Comparison of ENCODE assay signal across 1 cellular context in the genomic region with DNA sequence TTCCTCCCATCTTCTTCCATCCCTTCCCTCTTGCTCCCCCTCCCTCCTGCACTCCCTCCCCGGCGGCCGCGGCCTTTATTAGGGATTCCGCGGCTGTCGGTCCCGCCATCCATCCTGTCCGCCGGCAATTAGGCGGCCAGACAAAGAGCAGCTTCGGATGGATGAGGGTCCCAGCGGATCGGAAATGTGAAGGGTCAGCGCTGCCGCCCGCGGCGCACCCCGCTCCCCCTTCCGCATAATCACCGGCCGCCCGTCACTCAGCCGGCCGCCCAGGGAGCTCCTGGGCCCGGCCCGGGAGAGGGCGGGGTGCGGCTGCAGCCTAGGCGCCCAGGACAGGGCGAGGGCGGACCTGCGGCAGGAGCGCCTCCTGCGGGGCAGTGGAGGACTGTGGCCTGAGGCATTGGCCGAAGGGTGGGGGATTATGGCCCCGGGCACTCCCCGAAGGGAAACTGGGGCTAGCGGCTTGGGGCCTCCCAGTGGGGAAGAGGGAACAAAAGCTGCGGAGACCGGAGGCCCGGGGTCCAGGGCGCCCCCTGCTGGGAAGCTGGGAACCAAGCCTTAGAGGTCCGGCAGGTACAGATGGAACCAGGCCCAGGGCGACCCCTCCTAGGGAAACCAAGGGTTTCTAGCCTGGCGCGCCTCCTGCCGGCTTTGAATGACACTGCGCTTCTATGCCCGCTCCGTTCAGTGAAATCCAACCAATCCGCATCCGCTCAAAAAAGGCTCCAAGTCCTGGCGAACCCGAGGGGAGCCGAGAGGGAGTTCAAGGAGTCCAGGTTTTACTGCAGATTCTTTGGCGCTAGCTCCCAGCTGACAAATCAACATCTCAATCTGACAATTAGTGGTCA.
A peak's percentile ranks its signal among the peaks of the same experiment; 100 is the strongest.
TF ChIP-seq lines count a peak whose summit lies in the region.

No MANE protein-coding gene starts in this region.

TF ChIP-seq in HEK293, 187 proteins besides CTCF, POLR2A, EP300 and RAD21 (continued from another document and continues in another):
- TF ChIP-seq PRDM2 (tag by site-specific recombination; IDR thresholded peaks at IDR 0.05; ENCODE audit: borderline replicate concordance): no peak
- no peak for TF ChIP-seq ZBTB11 (tag by site-specific recombination; conservative IDR thresholded peaks at IDR 0.05; ENCODE audit: low read depth)
- peak; percentile 58 for TF ChIP-seq SETDB1 (IDR thresholded peaks at IDR 0.05; ENCODE audit: insufficient read length, low read length)
- no peak for TF ChIP-seq ZNF37A (tag by site-specific recombination; IDR thresholded peaks at IDR 0.05)
- no peak for TF ChIP-seq ZNF48 (tag by site-specific recombination; IDR thresholded peaks at IDR 0.05)
- no peak for TF ChIP-seq ZSCAN30 (tag by site-specific recombination; IDR thresholded peaks at IDR 0.05)
- TF ChIP-seq PRDM10 (tag by site-specific recombination; IDR thresholded peaks at IDR 0.05): peak; percentile 48; the same call in 1 of the 2 replicates
- TF ChIP-seq ZNF239 (tag by site-specific recombination; IDR thresholded peaks at IDR 0.05): no peak
- TF ChIP-seq ZNF561 (tag by site-specific recombination; IDR thresholded peaks at IDR 0.05; ENCODE audit: borderline replicate concordance): peak; percentile 30; the same call in 1 of the 2 replicates
- peak; percentile 67; the same call in 1 of the 2 replicates for TF ChIP-seq MZF1 (tag by site-specific recombination; IDR thresholded peaks at IDR 0.05; ENCODE audit: borderline replicate concordance)
- no peak for TF ChIP-seq ZNF202 (tag by site-specific recombination; IDR thresholded peaks at IDR 0.05; ENCODE audit: borderline replicate concordance)
- TF ChIP-seq, protein P1, sequence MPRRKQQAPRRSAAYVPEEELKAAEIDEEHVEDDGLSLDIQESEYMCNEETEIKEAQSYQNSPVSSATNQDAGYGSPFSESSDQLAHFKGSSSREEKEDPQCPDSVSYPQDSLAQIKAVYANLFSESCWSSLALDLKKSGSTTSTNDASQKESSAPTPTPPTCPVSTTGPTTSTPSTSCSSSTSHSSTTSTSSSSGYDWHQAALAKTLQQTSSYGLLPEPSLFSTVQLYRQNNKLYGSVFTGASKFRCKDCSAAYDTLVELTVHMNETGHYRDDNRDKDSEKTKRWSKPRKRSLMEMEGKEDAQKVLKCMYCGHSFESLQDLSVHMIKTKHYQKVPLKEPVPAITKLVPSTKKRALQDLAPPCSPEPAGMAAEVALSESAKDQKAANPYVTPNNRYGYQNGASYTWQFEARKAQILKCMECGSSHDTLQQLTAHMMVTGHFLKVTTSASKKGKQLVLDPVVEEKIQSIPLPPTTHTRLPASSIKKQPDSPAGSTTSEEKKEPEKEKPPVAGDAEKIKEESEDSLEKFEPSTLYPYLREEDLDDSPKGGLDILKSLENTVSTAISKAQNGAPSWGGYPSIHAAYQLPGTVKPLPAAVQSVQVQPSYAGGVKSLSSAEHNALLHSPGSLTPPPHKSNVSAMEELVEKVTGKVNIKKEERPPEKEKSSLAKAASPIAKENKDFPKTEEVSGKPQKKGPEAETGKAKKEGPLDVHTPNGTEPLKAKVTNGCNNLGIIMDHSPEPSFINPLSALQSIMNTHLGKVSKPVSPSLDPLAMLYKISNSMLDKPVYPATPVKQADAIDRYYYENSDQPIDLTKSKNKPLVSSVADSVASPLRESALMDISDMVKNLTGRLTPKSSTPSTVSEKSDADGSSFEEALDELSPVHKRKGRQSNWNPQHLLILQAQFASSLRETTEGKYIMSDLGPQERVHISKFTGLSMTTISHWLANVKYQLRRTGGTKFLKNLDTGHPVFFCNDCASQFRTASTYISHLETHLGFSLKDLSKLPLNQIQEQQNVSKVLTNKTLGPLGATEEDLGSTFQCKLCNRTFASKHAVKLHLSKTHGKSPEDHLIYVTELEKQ (tag by site-specific recombination; IDR thresholded peaks at IDR 0.05; ENCODE audit: borderline replicate concordance): no peak
- TF ChIP-seq, protein P2, sequence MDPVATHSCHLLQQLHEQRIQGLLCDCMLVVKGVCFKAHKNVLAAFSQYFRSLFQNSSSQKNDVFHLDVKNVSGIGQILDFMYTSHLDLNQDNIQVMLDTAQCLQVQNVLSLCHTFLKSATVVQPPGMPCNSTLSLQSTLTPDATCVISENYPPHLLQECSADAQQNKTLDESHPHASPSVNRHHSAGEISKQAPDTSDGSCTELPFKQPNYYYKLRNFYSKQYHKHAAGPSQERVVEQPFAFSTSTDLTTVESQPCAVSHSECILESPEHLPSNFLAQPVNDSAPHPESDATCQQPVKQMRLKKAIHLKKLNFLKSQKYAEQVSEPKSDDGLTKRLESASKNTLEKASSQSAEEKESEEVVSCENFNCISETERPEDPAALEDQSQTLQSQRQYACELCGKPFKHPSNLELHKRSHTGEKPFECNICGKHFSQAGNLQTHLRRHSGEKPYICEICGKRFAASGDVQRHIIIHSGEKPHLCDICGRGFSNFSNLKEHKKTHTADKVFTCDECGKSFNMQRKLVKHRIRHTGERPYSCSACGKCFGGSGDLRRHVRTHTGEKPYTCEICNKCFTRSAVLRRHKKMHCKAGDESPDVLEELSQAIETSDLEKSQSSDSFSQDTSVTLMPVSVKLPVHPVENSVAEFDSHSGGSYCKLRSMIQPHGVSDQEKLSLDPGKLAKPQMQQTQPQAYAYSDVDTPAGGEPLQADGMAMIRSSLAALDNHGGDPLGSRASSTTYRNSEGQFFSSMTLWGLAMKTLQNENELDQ (tag by site-specific recombination; IDR thresholded peaks at IDR 0.05; ENCODE audit: low read depth): no peak
- TF ChIP-seq PRDM6 (tag by site-specific recombination; IDR thresholded peaks at IDR 0.05): no peak
- no peak for TF ChIP-seq ZNF24 (tag by site-specific recombination; IDR thresholded peaks at IDR 0.05)
- no peak for TF ChIP-seq ZNF155 (tag by site-specific recombination; IDR thresholded peaks at IDR 0.05)
- no peak for TF ChIP-seq ZNF274 (IDR thresholded peaks at IDR 0.05; ENCODE audit: low read length)
- no peak for TF ChIP-seq ZNF274 (tag by site-specific recombination; IDR thresholded peaks at IDR 0.05; ENCODE audit: borderline replicate concordance)
- no peak for TF ChIP-seq ZNF140 (tag by site-specific recombination; IDR thresholded peaks at IDR 0.05)
- TF ChIP-seq ZNF626 (tag by site-specific recombination; IDR thresholded peaks at IDR 0.05): no peak
- TF ChIP-seq ZXDB (tag by site-specific recombination; IDR thresholded peaks at IDR 0.05): peak; percentile 46; the same call in 1 of the 2 replicates
- no peak for TF ChIP-seq HIC1 (tag by site-specific recombination; IDR thresholded peaks at IDR 0.05)
- no peak for TF ChIP-seq KLF9 (tag by site-specific recombination; IDR thresholded peaks at IDR 0.05; ENCODE audit: low read depth)
